26 cellular contexts compared by ENCODE assay signal in the genomic region with DNA sequence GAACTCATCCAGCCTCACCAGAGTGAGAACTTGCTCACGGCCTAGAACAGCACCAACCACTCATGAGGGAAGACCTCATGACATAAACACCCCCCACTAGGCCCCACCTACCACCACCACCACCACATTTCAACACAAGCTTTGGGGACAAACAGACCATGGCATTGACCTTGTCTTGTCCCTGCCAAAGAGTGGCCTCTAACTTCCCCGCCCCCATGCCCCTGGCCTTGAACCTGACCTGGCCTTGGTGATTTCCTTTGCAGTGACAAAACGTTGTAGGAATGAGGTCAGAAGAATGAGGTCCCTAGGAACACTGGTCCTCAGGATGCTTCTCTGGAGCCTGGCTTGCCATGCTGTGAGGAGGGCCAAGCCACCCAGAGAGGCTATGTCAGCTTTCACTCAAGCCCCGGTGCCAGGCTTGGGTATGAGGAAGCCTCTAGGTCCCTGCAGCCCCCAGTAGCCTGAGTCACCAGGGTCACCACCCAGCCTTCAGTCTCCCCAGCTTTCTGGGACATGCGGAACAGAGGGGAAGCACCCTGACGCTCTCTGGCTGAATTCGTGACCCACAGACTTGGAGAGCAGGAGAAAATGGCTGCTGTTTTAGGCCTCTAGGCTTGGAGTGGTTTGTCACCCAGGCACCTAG. TPM values are rescaled to one million over a fixed set of nuclear protein-coding genes. Genes with fewer than 3 reads are reported as not detected.
DNase-seq lines count a peak whose midpoint lies in the region; ATAC-seq and TF ChIP-seq lines count a peak whose summit lies in the region.
"Had no signal": no experiment of that assay in that cellular context is flagged by ENCODE, and none has a peak within 500 bp of the region (broad histone marks: within the 10 kb centered on the region; RNA-seq: fewer than 3 reads in every experiment).

No MANE protein-coding gene starts in this region.

- H3K9me3 ChIP-seq in right lobe of liver (no peaks in the 10 kb centered on the region), testis (no peaks in the 10 kb centered on the region)
- H3K9me3 ChIP-seq: BE2C had no signal

- intact Hi-C loops in right lobe of liver (cut with DNase I) = no loop called here
- intact Hi-C loops in testis (cut with DNase I; ENCODE audit: low total_unique reads) = no loop called here

- H3K27ac ChIP-seq in right lobe of liver (no peak overlapping the region), testis (no peak overlapping the region)
- H3K27ac ChIP-seq: HL-60, SK-N-MC had no signal

- no peak overlapping the region for H3K4me3 ChIP-seq in right lobe of liver
- H3K4me3 ChIP-seq in testis = no peak overlapping the region
- H3K4me3 ChIP-seq: GM23338, SK-N-MC had no signal

- no peaks in the 10 kb centered on the region for H3K36me3 ChIP-seq in right lobe of liver
- no peaks in the 10 kb centered on the region for H3K36me3 ChIP-seq in testis (ENCODE audit: low read depth, missing control alignments)
- H3K36me3 ChIP-seq: BE2C had no signal

- ATAC-seq in right lobe of liver (peak in 3 of 4 donors; percentile 26 to 67 (median 52)), GM21737 (IDR thresholded peaks at IDR 0.05; ENCODE audit: unreplicated experiment) (no peak), GM18520 (IDR thresholded peaks at IDR 0.05; ENCODE audit: unreplicated experiment) (no peak)
- ATAC-seq: GM23338, Panc1 had no signal

- H3K4me1 ChIP-seq in right lobe of liver (no peaks in the 10 kb centered on the region), testis (peaks cover 3% of the 10 kb centered on the region)
- H3K4me1 ChIP-seq: BE2C had no signal

- H3K27me3 ChIP-seq in right lobe of liver (no peaks in the 10 kb centered on the region), testis (no peaks in the 10 kb centered on the region)
- H3K27me3 ChIP-seq: BE2C had no signal

- TF ChIP-seq POLR2A in right lobe of liver (IDR thresholded peaks at IDR 0.05) = no peak
- no peak for TF ChIP-seq POLR2A in testis (IDR thresholded peaks at IDR 0.05)

- WGBS in right lobe of liver (ENCODE audit: insufficient coverage, low coverage, low lambda C conversion rate, missing lambda C conversion rate) = 58% methylated on average over 3 of the region's 7 CpGs
- 84 to 87% methylated on average over 7 of the region's 7 CpGs for WGBS in testis, 2 donors

- peak; percentile 42 for DNase-seq in activated effector memory CD4-positive, alpha-beta T cell treated with anti-CD3 and anti-CD28 coated beads, Interleukin-2, amount 50 U/mL, for 16 hours
- DNase-seq in activated effector memory CD4-positive, alpha-beta T cell treated with Interleukin-2 at 50 U/mL for 16 hours = no peak
- DNase-seq in ecto neural progenitor cell (ENCODE audit: low spot score) = peak; percentile 37
- DNase-seq in right lobe of liver = no peak
- DNase-seq in testis = peak; percentile 10
- DNase-seq in globus pallidus (ENCODE audit: low spot score) = no peak
- DNase-seq: 8988T; ACHN; BE2C; CD4-positive, CD25-positive, alpha-beta regulatory T cell; DMS53; H9; HFFc6; NCI-H1048; NCI-H1417; NCI-H1694; NCI-H2081; NCI-H2227 treated with DMSO at 0.1 percent for 48 hours; NCI-H526 treated with DMSO at 0.1 percent for 48 hours; SIG-M5 had no signal

- TF ChIP-seq CTCF in right lobe of liver (IDR thresholded peaks at IDR 0.05) (no peak), testis (IDR thresholded peaks at IDR 0.05) (no peak)

RNA-seq across cellular contexts. Expression of a gene that starts 57.9 kb away (rescaled TPM):
- 10 to 100 TPM; 13.9 to 25.9 (median 23.3) TPM for total RNA-seq in right lobe of liver
- 10 to 100 TPM; 55.7 to 59.3 TPM for total RNA-seq in testis
- polyA plus RNA-seq in testis (ENCODE audit: insufficient read depth, low read depth, low replicate concordance) = 32.6 TPM

Comparison
In these comparisons a context has a peak if more than half of its experiments do, and no peak if none do; other contexts are left out.
1. DNase-seq: peak in activated effector memory CD4-positive, alpha-beta T cell treated with anti-CD3 and anti-CD28 coated beads, Interleukin-2, amount 50 U/mL, for 16 hours (single experiment), ecto neural progenitor cell (single experiment) and testis (single experiment); none in activated effector memory CD4-positive, alpha-beta T cell treated with Interleukin-2 at 50 U/mL for 16 hours (single experiment), right lobe of liver (0 of 3) and globus pallidus (single experiment).
2. ATAC-seq: peak in right lobe of liver (3 of 4); none in GM21737 (single experiment) and GM18520 (single experiment).